5 cellular contexts compared by ENCODE assay signal in the genomic region with DNA sequence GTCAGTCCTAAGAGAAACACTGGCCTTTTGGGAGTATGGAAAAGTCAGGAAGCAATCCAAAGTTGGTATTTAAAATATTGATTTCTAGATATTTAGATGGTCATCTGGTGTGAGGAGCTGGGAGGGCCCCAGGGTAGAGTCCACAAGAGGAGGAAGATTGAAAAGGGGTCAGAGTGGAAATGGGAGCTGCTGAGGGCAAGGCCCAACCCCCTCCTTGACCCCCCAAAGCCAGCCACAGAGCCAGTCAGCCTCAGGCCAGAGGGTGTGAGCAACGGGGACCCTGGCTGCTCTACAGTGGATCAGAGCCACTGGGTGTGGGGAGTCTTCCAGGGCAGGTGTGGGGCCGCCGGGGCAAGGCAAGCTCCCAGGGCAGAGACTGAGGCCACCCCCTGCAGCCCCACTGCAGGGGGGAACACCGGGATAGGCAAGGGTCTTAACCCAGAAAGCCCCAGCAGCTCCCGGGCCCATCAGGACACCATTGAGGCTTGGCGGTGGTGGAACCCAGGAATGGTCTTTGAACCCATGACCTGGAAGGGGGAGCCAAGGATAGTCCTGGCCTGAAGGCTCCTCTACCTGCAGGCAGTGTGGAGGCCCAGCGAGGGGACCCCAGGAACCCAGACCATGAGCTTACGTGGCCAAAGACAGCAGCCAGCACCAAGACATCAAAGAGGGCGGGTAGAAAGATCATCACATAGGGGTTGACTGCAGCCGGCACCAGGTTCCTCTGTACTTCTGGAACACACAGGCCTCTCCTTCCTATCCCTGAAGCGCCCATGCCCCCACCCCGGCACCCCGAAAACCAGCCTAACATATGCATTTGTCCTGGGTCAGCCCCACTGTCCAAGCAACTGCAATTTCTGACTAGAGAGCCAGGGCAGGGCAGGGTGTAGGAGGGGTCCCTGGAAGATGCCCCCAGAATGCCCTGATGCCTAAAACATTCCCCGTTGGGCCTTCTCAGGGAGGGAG. TPM values are rescaled to one million over a fixed set of nuclear protein-coding genes. Genes with fewer than 3 reads are reported as not detected.
"Had no signal": no experiment of that assay in that cellular context is flagged by ENCODE, and none has a peak within 500 bp of the region (broad histone marks: within the 10 kb centered on the region; RNA-seq: fewer than 3 reads in every experiment).

No MANE protein-coding gene starts in this region.

RNA-seq across cellular contexts. Expression of a gene that starts 51.3 kb away (rescaled TPM):
- total RNA-seq: activated CD4-positive, alpha-beta memory T cell treated with anti-CD3 and anti-CD28 coated beads, Interleukin-2, amount 10 ng/mL, durations not matched to agents 7 days and 5 days; activated CD4-positive, alpha-beta T cell treated with anti-CD3 and anti-CD28 coated beads, Interleukin-2, amount 10 ng/mL, durations not matched to agents 7 days and 5 days; activated naive CD4-positive, alpha-beta T cell treated with anti-CD3 and anti-CD28 coated beads, Interleukin-2, amount 50 U/mL, for 72 hours; activated naive CD8-positive, alpha-beta T cell treated with anti-CD3 and anti-CD28 coated beads, Interleukin-2, amount 10 ng/mL, durations not matched to agents 7 days and 5 days; T-helper 2 cell treated with Interferon-gamma antibody and Interleukin-4, amounts not matched to agents 100 ng/mL and 5 ng/mL, for 36 hours had no signal
